In genomic region chr2:133090358-133090757, GRCh38 we compare ENCODE assay signal across 2 cellular contexts.
TF ChIP-seq lines count a peak whose summit lies in the region.

No MANE protein-coding gene starts in this region.

TF ChIP-seq in SK-N-SH, 30 proteins besides CTCF, POLR2A, EP300 and RAD21 (continued from another document):
- TF ChIP-seq REST (IDR thresholded peaks at IDR 0.05; ENCODE audit: low read depth, low read length), result no peak
- TF ChIP-seq NFIC (IDR thresholded peaks at IDR 0.05; ENCODE audit: borderline replicate concordance), result no peak
- TF ChIP-seq TCF12 (IDR thresholded peaks at IDR 0.05), result peak; percentile 28; the same call in 1 of the 2 replicates
- TF ChIP-seq CHD2 (IDR thresholded peaks at IDR 0.05; ENCODE audit: low read length, partially characterized antibody), result peak; percentile 12
- TF ChIP-seq FOXM1 (IDR thresholded peaks at IDR 0.05; ENCODE audit: low read depth), result no peak
- peak; percentile 68 for TF ChIP-seq RCOR1 (IDR thresholded peaks at IDR 0.05; ENCODE audit: low read length)
- TF ChIP-seq USF1 (IDR thresholded peaks at IDR 0.05; ENCODE audit: borderline replicate concordance, low read depth), result no peak

TF ChIP-seq in SK-N-SH treated with all-trans-retinoic acid at 6 μM for 48 hours, 23 proteins besides CTCF, POLR2A, EP300 and RAD21 (continued from another document):
- TF ChIP-seq ZNF70 (CRISPR knock-in tag; IDR thresholded peaks at IDR 0.05) (no peak), TCF4 (CRISPR knock-in tag; IDR thresholded peaks at IDR 0.05; ENCODE audit: borderline replicate concordance) (no peak), ISL1 (CRISPR knock-in tag; IDR thresholded peaks at IDR 0.05) (no peak), CSRNP3 (CRISPR knock-in tag; IDR thresholded peaks at IDR 0.05) (no peak), PATZ1 (CRISPR knock-in tag; IDR thresholded peaks at IDR 0.05; ENCODE audit: borderline replicate concordance) (no peak), ZFP3 (CRISPR knock-in tag; IDR thresholded peaks at IDR 0.05) (no peak), ARNTL (CRISPR knock-in tag; IDR thresholded peaks at IDR 0.05; ENCODE audit: borderline replicate concordance, low read depth) (no peak), PPARA (CRISPR knock-in tag; IDR thresholded peaks at IDR 0.05; ENCODE audit: borderline replicate concordance) (no peak)
